In genomic region chr13:23608704-23609413, GRCh38 we compare ENCODE assay signal across 1 cellular context.
TF ChIP-seq lines count a peak whose summit lies in the region.

No MANE protein-coding gene starts in this region.

TF ChIP-seq in GM23338, 12 proteins besides CTCF, POLR2A, EP300 and RAD21 (continued from another document):
- TF ChIP-seq ZNF462 (CRISPR knock-in tag; IDR thresholded peaks at IDR 0.05) (no peak), ZNF114 (CRISPR knock-in tag; IDR thresholded peaks at IDR 0.05) (no peak), EZH2 (IDR thresholded peaks at IDR 0.05; ENCODE audit: low read depth, unreplicated experiment) (no peak), ZNF331 (CRISPR knock-in tag; IDR thresholded peaks at IDR 0.05; ENCODE audit: low read depth) (no peak), CREB1 (CRISPR knock-in tag; IDR thresholded peaks at IDR 0.05; ENCODE audit: low read depth) (no peak), JUNB (IDR thresholded peaks at IDR 0.05; ENCODE audit: unreplicated experiment) (no peak)
TF ChIP-seq in GM23338: peak in this region for 0.
